In genomic region chr6:166313255-166314070, GRCh38 we compare ENCODE assay signal across 9 cellular contexts. TPM values are rescaled to one million over a fixed set of nuclear protein-coding genes. Genes with fewer than 3 reads are reported as not detected.
DNase-seq lines count a peak whose midpoint lies in the region; ATAC-seq and TF ChIP-seq lines count a peak whose summit lies in the region.
"Had no signal": no experiment of that assay in that cellular context is flagged by ENCODE, and none has a peak within 500 bp of the region (broad histone marks: within the 10 kb centered on the region; RNA-seq: fewer than 3 reads in every experiment).

No MANE protein-coding gene starts in this region.

- H3K27ac ChIP-seq in HL-60 (replicated peaks) (no peak overlapping the region), right lobe of liver (no peak overlapping the region), transverse colon (no peak overlapping the region)

- H3K27ac Mint-ChIP-seq in chondrocyte (ENCODE audit: unreplicated experiment): no peak overlapping the region

- TF ChIP-seq CTCF in HL-60 (IDR thresholded peaks at IDR 0.05; ENCODE audit: insufficient read depth, low read length) (peak; percentile 31), chondrocyte (IDR thresholded peaks at IDR 0.05) (peak; percentile 85), right lobe of liver (IDR thresholded peaks at IDR 0.05) (peak; percentile 54 to 83 (median 64)), transverse colon (IDR thresholded peaks at IDR 0.05) (peak; percentile 31 to 54 (median 47))

- H3K4me1 ChIP-seq in right lobe of liver (peaks cover 0 to 10% (median 5%) of the 10 kb centered on the region in 4 donors), transverse colon (peaks cover 0 to 3% (median 2%) of the 10 kb centered on the region in 4 donors)

- TF ChIP-seq EP300 in transverse colon (IDR thresholded peaks at IDR 0.05; ENCODE audit: low read depth): no peak

- peak; percentile 82 for DNase-seq in DMS 273 (lab: John Stamatoyannopoulos, UW; ENCODE audit: unreplicated experiment)
- peak in 1 of 2 experiments; percentile 53 for DNase-seq in HL-60 (ENCODE audit: low read depth in 1 of 2, low spot score in 1 of 2)
- DNase-seq in SW480 (ENCODE audit: low spot score): peak; percentile 25
- DNase-seq in chondrocyte (ENCODE audit: low spot score): no peak
- DNase-seq in right lobe of liver: peak in 2 of 3 donors; percentile 57 to 67
- DNase-seq in transverse colon: peak; percentile 27

- H3K36me3 Mint-ChIP-seq in chondrocyte (ENCODE audit: low read depth): no peaks in the 10 kb centered on the region

- H3K27me3 Mint-ChIP-seq in chondrocyte (ENCODE audit: low read depth): peaks cover 15% of the 10 kb centered on the region

- TF ChIP-seq POLR2A in right lobe of liver (IDR thresholded peaks at IDR 0.05) (no peak), transverse colon (IDR thresholded peaks at IDR 0.05) (no peak)

- H3K9me3 Mint-ChIP-seq in chondrocyte (ENCODE audit: low read depth): no peaks in the 10 kb centered on the region

- WGBS in right lobe of liver (ENCODE audit: insufficient coverage, low coverage, low lambda C conversion rate, missing lambda C conversion rate): 46% methylated on average over 18 of the region's 18 CpGs
- 56 to 68% methylated on average over 12 to 18 of the region's 18 CpGs for WGBS in transverse colon (ENCODE audit: low coverage in 1 of 2), 2 donors

- no peak overlapping the region for H3K4me3 ChIP-seq in HL-60 (replicated peaks; ENCODE audit: insufficient read depth, low read length)
- H3K4me3 ChIP-seq in right lobe of liver: no peak overlapping the region
- no peak overlapping the region for H3K4me3 ChIP-seq in transverse colon

- in situ Hi-C loops in transverse colon (cut with MboI; ENCODE audit: low pct_ligation_motif_present in 1 of 4, low pct_unique_long_range_greater_than_20kb in 1 of 4, low sequenced_read_pairs in 3 of 4): no loop called here

- H3K9me3 ChIP-seq in right lobe of liver: no peaks in the 10 kb centered on the region
- no peaks in the 10 kb centered on the region for H3K9me3 ChIP-seq in transverse colon

- H3K27me3 ChIP-seq in HL-60 (ENCODE audit: insufficient read depth, poor library complexity, severe bottlenecking) (peaks cover 12% of the 10 kb centered on the region), right lobe of liver (no peaks in the 10 kb centered on the region), transverse colon (peaks cover 21% of the 10 kb centered on the region)

- no peak overlapping the region for H3K4me3 Mint-ChIP-seq in chondrocyte (ENCODE audit: unreplicated experiment)

- intact Hi-C loops in right lobe of liver (cut with DNase I): loop anchor here in 1 of 2 donors (10.0 kb wide), 1 partner anchor 81 kb away; no protein-coding TSS in a partner anchor
- intact Hi-C loops in transverse colon (cut with DNase I; ENCODE audit: low total_unique reads): no loop called here

- H3K36me3 ChIP-seq in right lobe of liver (no peaks in the 10 kb centered on the region), transverse colon (no peaks in the 10 kb centered on the region)

- ATAC-seq in GM19397 (IDR thresholded peaks at IDR 0.05; ENCODE audit: unreplicated experiment) (peak; percentile 78), right lobe of liver (peak; percentile 38 to 84 (median 70)), HG02571 (IDR thresholded peaks at IDR 0.05; ENCODE audit: unreplicated experiment) (no peak)

- H3K4me1 Mint-ChIP-seq in chondrocyte (ENCODE audit: low read depth): peaks cover 9% of the 10 kb centered on the region

RNA-seq across cellular contexts. Expression of gene PRR18, which starts 5.3 kb away (rescaled TPM):
- total RNA-seq in chondrocyte (0.36 to 0.70 TPM in 2 of 3 replicates, not detected in the other), right lobe of liver (1 to 10 TPM in 4 of 6 experiments, under 1 TPM in 2; 0.39 to 3.6 (median 1.6) TPM), transverse colon (not detected)
- total RNA-seq: T-helper 1 cell treated with Interleukin-12 subunit alpha and Interleukin-12 subunit beta and Interleukin-4 antibody, amounts not matched to agents 30 ng/mL and 1 ng/mL, for 36 hours had no signal

RNA-seq across cellular contexts. Expression of gene SFT2D1, which starts 28.9 kb away (rescaled TPM):
- total RNA-seq in chondrocyte (19.0 to 30.0 TPM (median 26.0 TPM) in 3 replicates), right lobe of liver (10 to 100 TPM in 5 of 6 experiments, 1 to 10 TPM in 1; 6.7 to 14.0 (median 12.8) TPM), transverse colon (10 to 100 TPM in 3 of 4 donors, 1 to 10 TPM in 1; 7.6 to 55.6 (median 39.7) TPM)

Comparison
In these comparisons a context has a peak if more than half of its experiments do, and no peak if none do; other contexts are left out.
1. CTCF ChIP-seq: peak in every context shown above with its lines; median percentile 85 in chondrocyte; 64 in right lobe of liver; 47 in transverse colon; 31 in HL-60.